In genomic region chr2:159169187-159169586, GRCh38 we compare ENCODE assay signal across 1 cellular context.
TF ChIP-seq lines count a peak whose summit lies in the region.

No MANE protein-coding gene starts in this region.

TF ChIP-seq in SK-N-SH, 30 proteins besides CTCF, POLR2A, EP300 and RAD21 (continued from another document):
- TF ChIP-seq USF2 (IDR thresholded peaks at IDR 0.05; ENCODE audit: borderline replicate concordance, low read depth, low read length) (no peak), IRF3 (IDR thresholded peaks at IDR 0.05; ENCODE audit: low read depth, low read length) (no peak)
